11 cellular contexts compared by ENCODE assay signal in genomic region chr4:109046549-109047171, GRCh38.
DNase-seq lines count a peak whose midpoint lies in the region; ATAC-seq and TF ChIP-seq lines count a peak whose summit lies in the region.
"Had no signal": no experiment of that assay in that cellular context is flagged by ENCODE, and none has a peak within 500 bp of the region (broad histone marks: within the 10 kb centered on the region; RNA-seq: fewer than 3 reads in every experiment).

No MANE protein-coding gene starts in this region.

- POLR2A ChIA-PET in naive thymus-derived CD4-positive, alpha-beta T cell (lab: Charles Lee) = no interaction called here

- H3K9ac ChIP-seq in fibroblast of lung (ENCODE audit: insufficient read depth, low read length) = no peak overlapping the region

- peak overlapping the region; percentile 76 for H3K4me2 ChIP-seq in fibroblast of lung (ENCODE audit: extremely low read depth, insufficient read depth, low read length)

- no peaks in the 10 kb centered on the region for H3K9me3 ChIP-seq in fibroblast of lung (ENCODE audit: control insufficient read depth, insufficient read depth, low read depth, low read length)
- no peaks in the 10 kb centered on the region for H3K9me3 ChIP-seq in naive thymus-derived CD4-positive, alpha-beta T cell (ENCODE audit: control insufficient read depth in 2 of 3, low read length in 3 of 3)

- H3K27ac Mint-ChIP-seq in naive thymus-derived CD4-positive, alpha-beta T cell = peak overlapping the region in 2 of 9 donors; percentile 25 to 35
- H3K27ac Mint-ChIP-seq: CD4-positive, CD25-positive, alpha-beta regulatory T cell; naive B cell had no signal

- H3K9me3 Mint-ChIP-seq in naive thymus-derived CD4-positive, alpha-beta T cell = peaks cover 0 to 2% (median 0%) of the 10 kb centered on the region in 11 donors
- H3K9me3 Mint-ChIP-seq: CD4-positive, CD25-positive, alpha-beta regulatory T cell had no signal

- no peaks in the 10 kb centered on the region for H3K27me3 ChIP-seq in fibroblast of lung (ENCODE audit: control insufficient read depth, insufficient read depth, low read length)
- H3K27me3 ChIP-seq in naive thymus-derived CD4-positive, alpha-beta T cell (ENCODE audit: control insufficient read depth in 2 of 2, insufficient read depth in 2 of 2, low read length in 2 of 2) = no peaks in the 10 kb centered on the region

- intact Hi-C loops in naive thymus-derived CD4-positive, alpha-beta T cell (cut with micrococcal nuclease) = loop anchor here in 1 of 2 donors (5.0 kb wide), 1 partner anchor 209 kb away; no protein-coding TSS in a partner anchor

- no peaks in the 10 kb centered on the region for H3K36me3 ChIP-seq in fibroblast of lung (ENCODE audit: control insufficient read depth, insufficient read depth, low read length)
- no peaks in the 10 kb centered on the region for H3K36me3 ChIP-seq in naive thymus-derived CD4-positive, alpha-beta T cell (ENCODE audit: control insufficient read depth in 2 of 3, insufficient read depth in 3 of 3, low read length in 3 of 3)

- no peak for TF ChIP-seq CTCF in fibroblast of lung (conservative IDR thresholded peaks at IDR 0.05 in 1 of 2, IDR thresholded peaks at IDR 0.05 in 1 of 2; ENCODE audit: low read depth in 1 of 2, low read length in 2 of 2)

- H3K27me3 Mint-ChIP-seq in naive thymus-derived CD4-positive, alpha-beta T cell = peaks cover 0 to 4% (median 0%) of the 10 kb centered on the region in 5 donors
- H3K27me3 Mint-ChIP-seq: CD4-positive, CD25-positive, alpha-beta regulatory T cell; naive B cell had no signal

- peaks cover 0 to 13% (median 6%) of the 10 kb centered on the region in 7 donors for H3K4me1 Mint-ChIP-seq in naive thymus-derived CD4-positive, alpha-beta T cell

- no peaks in the 10 kb centered on the region for H4K20me1 ChIP-seq in fibroblast of lung (ENCODE audit: control insufficient read depth, extremely low read depth, insufficient read depth, low read length)

- H3K36me3 Mint-ChIP-seq in naive thymus-derived CD4-positive, alpha-beta T cell = no peaks in the 10 kb centered on the region
- H3K36me3 Mint-ChIP-seq: CD4-positive, CD25-positive, alpha-beta regulatory T cell; naive B cell had no signal

- DNase-seq in AG08396 (ENCODE audit: low spot score) (peak; percentile 16), NCI-H226 (peak; percentile 67), fibroblast of lung (ENCODE audit: low read depth in 2 of 2) (peak; percentile 69 to 78), activated T-cell treated with anti-CD3 and anti-CD28 coated beads for 4 hours (no peak)
- DNase-seq in naive thymus-derived CD4-positive, alpha-beta T cell = no peak
- DNase-seq: CD4-positive, CD25-positive, alpha-beta regulatory T cell; naive B cell; NCI-H2081 had no signal

- peak overlapping the region; percentile 6 for H3K27ac ChIP-seq in fibroblast of lung (ENCODE audit: insufficient read depth, low read length)
- H3K27ac ChIP-seq in naive thymus-derived CD4-positive, alpha-beta T cell (ENCODE audit: low read depth, low read length) = no peak overlapping the region

- no peaks in the 10 kb centered on the region for H3K79me2 ChIP-seq in fibroblast of lung (ENCODE audit: control insufficient read depth, insufficient read depth, low read length)

- peak overlapping the region in 3 of 10 donors; percentile 32 to 72 (median 49) for H3K4me3 Mint-ChIP-seq in naive thymus-derived CD4-positive, alpha-beta T cell
- H3K4me3 Mint-ChIP-seq: CD4-positive, CD25-positive, alpha-beta regulatory T cell; naive B cell had no signal

- peak; percentile 27 for ATAC-seq in naive thymus-derived CD4-positive, alpha-beta T cell
- ATAC-seq in HG03196 (IDR thresholded peaks at IDR 0.05; ENCODE audit: unreplicated experiment) (no peak), GM21825 (IDR thresholded peaks at IDR 0.05; ENCODE audit: unreplicated experiment) (no peak), GM21737 (IDR thresholded peaks at IDR 0.05; ENCODE audit: unreplicated experiment) (no peak)

- H3K4me1 ChIP-seq in fibroblast of lung (ENCODE audit: control insufficient read depth, extremely low read depth, insufficient read depth, low read length) = no peaks in the 10 kb centered on the region
- no peaks in the 10 kb centered on the region for H3K4me1 ChIP-seq in naive thymus-derived CD4-positive, alpha-beta T cell (ENCODE audit: control insufficient read depth in 2 of 2, insufficient read depth in 2 of 2, low read length in 2 of 2)

- CTCF ChIA-PET in naive thymus-derived CD4-positive, alpha-beta T cell (lab: Charles Lee) = interaction anchor here (0.6 kb wide), 1 partner anchor 276 kb away, joined by 3 read pairs; no protein-coding TSS in a partner anchor

- peak overlapping the region; percentile 79 for H2AFZ ChIP-seq in fibroblast of lung (ENCODE audit: low read length)

- peak overlapping the region; percentile 5 to 43 (median 16) for H3K4me3 ChIP-seq in fibroblast of lung (replicated peaks in 1 of 4; ENCODE audit: control extremely low read depth in 1 of 4, insufficient read depth in 1 of 4, low read depth in 3 of 4, low read length in 4 of 4)
- H3K4me3 ChIP-seq in naive thymus-derived CD4-positive, alpha-beta T cell (ENCODE audit: low read length) = no peak overlapping the region

Comparison
In these comparisons a context has a peak if more than half of its experiments do, and no peak if none do; other contexts are left out.
1. DNase-seq: peak in AG08396 (single experiment), NCI-H226 (single experiment) and fibroblast of lung (2 of 2); none in naive thymus-derived CD4-positive, alpha-beta T cell (0 of 9) and activated T-cell treated with anti-CD3 and anti-CD28 coated beads for 4 hours (single experiment).